ENCODE assay signal across 32 cellular contexts in the genomic region with DNA sequence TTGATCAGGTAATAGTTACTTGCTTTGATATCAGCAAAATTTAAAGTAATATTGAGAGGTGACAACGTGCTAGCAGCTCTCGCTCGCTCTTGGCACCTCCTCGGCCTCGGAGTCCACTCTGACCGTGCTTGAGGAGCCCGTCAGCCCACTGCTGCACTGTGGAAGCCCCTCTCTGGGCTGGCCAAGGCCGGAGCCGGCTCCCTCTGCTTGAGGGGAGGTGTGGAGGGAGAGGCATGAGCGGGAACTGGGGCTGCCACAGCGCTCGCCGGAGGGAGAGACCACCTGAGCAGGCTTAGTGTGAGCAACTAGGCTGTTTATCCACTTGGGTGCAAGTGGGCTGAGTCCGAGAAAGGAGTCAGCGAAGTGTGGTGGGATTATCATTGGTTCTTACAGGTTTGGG.
"Had no signal": no experiment of that assay in that cellular context is flagged by ENCODE, and none has a peak within 500 bp of the region (broad histone marks: within the 10 kb centered on the region; RNA-seq: fewer than 3 reads in every experiment).

No MANE protein-coding gene starts in this region.

- H3K9me3 ChIP-seq: ascending aorta, breast epithelium had no signal

- H3K4me1 ChIP-seq: ascending aorta, breast epithelium had no signal

- H3K4me3 ChIP-seq: ascending aorta, breast epithelium, cardiac muscle cell, coronary artery, dorsolateral prefrontal cortex had no signal

- H3K4me1 Mint-ChIP-seq: activated CD4-positive, alpha-beta T cell treated with anti-CD3 and anti-CD28 coated beads for 36 hours; activated CD4-positive, alpha-beta T cell treated with anti-CD3 and anti-CD28 coated beads, Interleukin-2, amount 10 ng/mL, durations not matched to agents 24 days and 14 days; activated CD8-positive, alpha-beta memory T cell treated with anti-CD3 and anti-CD28 coated beads, Interleukin-2, amount 10 ng/mL, durations not matched to agents 7 days and 5 days; activated naive CD4-positive, alpha-beta T cell treated with anti-CD3 and anti-CD28 coated beads, Interleukin-2, amount 10 ng/mL, durations not matched to agents 7 days and 5 days; activated naive CD8-positive, alpha-beta T cell treated with anti-CD3 and anti-CD28 coated beads, Interleukin-2, amount 10 ng/mL, durations not matched to agents 7 days and 5 days; brain; endodermal cell; T-helper 17 cell had no signal

- H3K27me3 ChIP-seq: ascending aorta, breast epithelium, cardiac muscle cell, dorsolateral prefrontal cortex had no signal

- H3K9me3 Mint-ChIP-seq: activated naive CD4-positive, alpha-beta T cell treated with anti-CD3 and anti-CD28 coated beads, Interleukin-2, amount 10 ng/mL, durations not matched to agents 7 days and 5 days; activated naive CD8-positive, alpha-beta T cell treated with anti-CD3 and anti-CD28 coated beads, Interleukin-2, amount 10 ng/mL, durations not matched to agents 7 days and 5 days; dendritic cell treated with granulocyte-macrophage colony-stimulating factor and Interleukin-4, amounts not matched to agents 40 ng/mL and 50 ng/mL, for 4 days had no signal

- ATAC-seq: activated CD4-positive, alpha-beta T cell treated with anti-CD3 and anti-CD28 coated beads for 36 hours; activated CD8-positive, alpha-beta memory T cell treated with anti-CD3 and anti-CD28 coated beads, Interleukin-2, amount 10 ng/mL, durations not matched to agents 7 days and 5 days; activated CD8-positive, alpha-beta T cell treated with anti-CD3 and anti-CD28 coated beads, Interleukin-2, amount 10 ng/mL, durations not matched to agents 7 days and 5 days; activated naive CD4-positive, alpha-beta T cell treated with anti-CD3 and anti-CD28 coated beads, Interleukin-2, amount 50 U/mL, for 72 hours; activated T-cell treated with anti-CD3 and anti-CD28 coated beads, Interleukin-2, amount 50 U/mL, for 72 hours; esophagus mucosa; T-helper 17 cell had no signal

- H3K27ac ChIP-seq: ascending aorta, breast epithelium, cardiac muscle cell, coronary artery, dorsolateral prefrontal cortex had no signal

- DNase-seq: activated CD4-positive, alpha-beta memory T cell treated with anti-CD3 and anti-CD28 coated beads for 36 hours; activated CD4-positive, alpha-beta T cell treated with anti-CD3 and anti-CD28 coated beads for 36 hours; activated CD4-positive, alpha-beta T cell treated with anti-CD3 and anti-CD28 coated beads, Interleukin-2, amount 10 ng/mL, durations not matched to agents 24 days and 14 days; activated CD4-positive, CD25-positive, alpha-beta regulatory T cell; activated CD4-positive, CD25-positive, alpha-beta regulatory T cell treated with anti-CD3 and anti-CD28 coated beads, Interleukin-2, amount 50 U/mL, for 72 hours; activated CD8-positive, alpha-beta memory T cell treated with anti-CD3 and anti-CD28 coated beads, Interleukin-2, amount 10 ng/mL, durations not matched to agents 7 days and 5 days; activated CD8-positive, alpha-beta memory T cell treated with anti-CD3 and anti-CD28 coated beads, Interleukin-2, amount 50 U/mL, for 4 hours; activated CD8-positive, alpha-beta T cell treated with anti-CD3 and anti-CD28 coated beads, Interleukin-2, amount 10 ng/mL, durations not matched to agents 7 days and 5 days; activated gamma-delta T cell; activated naive CD4-positive, alpha-beta T cell; activated naive CD4-positive, alpha-beta T cell treated with anti-CD3 and anti-CD28 coated beads, Interleukin-2, amount 10 ng/mL, durations not matched to agents 7 days and 5 days; activated naive CD8-positive, alpha-beta T cell treated with anti-CD3 and anti-CD28 coated beads, Interleukin-2, amount 10 ng/mL, durations not matched to agents 7 days and 5 days; activated T-cell treated with anti-CD3 and anti-CD28 coated beads, Interleukin-2, amount 50 U/mL, for 1 hour; activated T-cell treated with anti-CD3 and anti-CD28 coated beads, Interleukin-2, amount 50 U/mL, for 72 hours; central memory CD4-positive, alpha-beta T cell; cerebellar nuclear complex; dorsolateral prefrontal cortex; effector memory CD4-positive, alpha-beta T cell; endodermal cell; foreskin fibroblast; T-helper 1 cell; T-helper 17 cell; T1000 had no signal

- H3K36me3 Mint-ChIP-seq: activated CD4-positive, alpha-beta memory T cell treated with anti-CD3 and anti-CD28 coated beads for 36 hours; activated CD8-positive, alpha-beta memory T cell treated with anti-CD3 and anti-CD28 coated beads, Interleukin-2, amount 10 ng/mL, durations not matched to agents 7 days and 5 days; activated naive CD4-positive, alpha-beta T cell treated with anti-CD3 and anti-CD28 coated beads, Interleukin-2, amount 10 ng/mL, durations not matched to agents 7 days and 5 days; activated naive CD4-positive, alpha-beta T cell treated with anti-CD3 and anti-CD28 coated beads, Interleukin-2, amount 50 U/mL, for 72 hours; activated naive CD8-positive, alpha-beta T cell treated with anti-CD3 and anti-CD28 coated beads, Interleukin-2, amount 10 ng/mL, durations not matched to agents 7 days and 5 days; brain had no signal

- H3K27ac Mint-ChIP-seq: activated CD4-positive, alpha-beta memory T cell treated with anti-CD3 and anti-CD28 coated beads for 36 hours; activated CD4-positive, alpha-beta T cell treated with anti-CD3 and anti-CD28 coated beads for 36 hours; activated CD4-positive, alpha-beta T cell treated with anti-CD3 and anti-CD28 coated beads, Interleukin-2, amount 10 ng/mL, durations not matched to agents 24 days and 14 days; activated CD8-positive, alpha-beta memory T cell treated with anti-CD3 and anti-CD28 coated beads, Interleukin-2, amount 10 ng/mL, durations not matched to agents 7 days and 5 days; activated CD8-positive, alpha-beta T cell treated with anti-CD3 and anti-CD28 coated beads, Interleukin-2, amount 10 ng/mL, durations not matched to agents 7 days and 5 days; activated naive CD4-positive, alpha-beta T cell treated with anti-CD3 and anti-CD28 coated beads, Interleukin-2, amount 10 ng/mL, durations not matched to agents 7 days and 5 days; activated naive CD4-positive, alpha-beta T cell treated with anti-CD3 and anti-CD28 coated beads, Interleukin-2, amount 50 U/mL, for 72 hours; activated naive CD8-positive, alpha-beta T cell treated with anti-CD3 and anti-CD28 coated beads, Interleukin-2, amount 10 ng/mL, durations not matched to agents 7 days and 5 days; activated T-cell treated with anti-CD3 and anti-CD28 coated beads, Interleukin-2, amount 50 U/mL, for 72 hours; brain; dendritic cell treated with granulocyte-macrophage colony-stimulating factor and Interleukin-4, amounts not matched to agents 40 ng/mL and 50 ng/mL, for 4 days; endodermal cell; T-helper 17 cell; T-helper 2 cell treated with Interferon-gamma antibody and Interleukin-4, amounts not matched to agents 5 μg/mL and 100 μg/mL, for 36 hours had no signal

- H3K36me3 ChIP-seq: ascending aorta, breast epithelium, cardiac muscle cell had no signal

- H3K4me3 Mint-ChIP-seq: activated CD4-positive, alpha-beta memory T cell treated with anti-CD3 and anti-CD28 coated beads for 36 hours; activated CD4-positive, alpha-beta T cell treated with anti-CD3 and anti-CD28 coated beads for 36 hours; activated CD4-positive, alpha-beta T cell treated with anti-CD3 and anti-CD28 coated beads, Interleukin-2, amount 10 ng/mL, durations not matched to agents 24 days and 14 days; activated CD8-positive, alpha-beta memory T cell treated with anti-CD3 and anti-CD28 coated beads, Interleukin-2, amount 10 ng/mL, durations not matched to agents 7 days and 5 days; activated CD8-positive, alpha-beta T cell treated with anti-CD3 and anti-CD28 coated beads, Interleukin-2, amount 10 ng/mL, durations not matched to agents 7 days and 5 days; activated naive CD4-positive, alpha-beta T cell treated with anti-CD3 and anti-CD28 coated beads, Interleukin-2, amount 10 ng/mL, durations not matched to agents 7 days and 5 days; activated naive CD8-positive, alpha-beta T cell treated with anti-CD3 and anti-CD28 coated beads, Interleukin-2, amount 10 ng/mL, durations not matched to agents 7 days and 5 days; activated T-cell treated with anti-CD3 and anti-CD28 coated beads, Interleukin-2, amount 50 U/mL, for 72 hours; brain; dendritic cell treated with granulocyte-macrophage colony-stimulating factor and Interleukin-4, amounts not matched to agents 40 ng/mL and 50 ng/mL, for 4 days; endodermal cell; T-helper 17 cell; T-helper 2 cell treated with Interferon-gamma antibody and Interleukin-4, amounts not matched to agents 5 μg/mL and 100 μg/mL, for 36 hours had no signal

- H3K27me3 Mint-ChIP-seq: activated CD4-positive, alpha-beta memory T cell treated with anti-CD3 and anti-CD28 coated beads for 36 hours; activated CD4-positive, alpha-beta T cell treated with anti-CD3 and anti-CD28 coated beads for 36 hours; activated CD4-positive, alpha-beta T cell treated with anti-CD3 and anti-CD28 coated beads, Interleukin-2, amount 10 ng/mL, durations not matched to agents 24 days and 14 days; activated CD8-positive, alpha-beta memory T cell treated with anti-CD3 and anti-CD28 coated beads, Interleukin-2, amount 10 ng/mL, durations not matched to agents 7 days and 5 days; activated naive CD4-positive, alpha-beta T cell treated with anti-CD3 and anti-CD28 coated beads, Interleukin-2, amount 10 ng/mL, durations not matched to agents 7 days and 5 days; activated naive CD8-positive, alpha-beta T cell treated with anti-CD3 and anti-CD28 coated beads, Interleukin-2, amount 10 ng/mL, durations not matched to agents 7 days and 5 days; brain; dendritic cell treated with granulocyte-macrophage colony-stimulating factor and Interleukin-4, amounts not matched to agents 40 ng/mL and 50 ng/mL, for 4 days; T-helper 17 cell had no signal
